ENCODE assay signal across 21 cellular contexts in the genomic region with DNA sequence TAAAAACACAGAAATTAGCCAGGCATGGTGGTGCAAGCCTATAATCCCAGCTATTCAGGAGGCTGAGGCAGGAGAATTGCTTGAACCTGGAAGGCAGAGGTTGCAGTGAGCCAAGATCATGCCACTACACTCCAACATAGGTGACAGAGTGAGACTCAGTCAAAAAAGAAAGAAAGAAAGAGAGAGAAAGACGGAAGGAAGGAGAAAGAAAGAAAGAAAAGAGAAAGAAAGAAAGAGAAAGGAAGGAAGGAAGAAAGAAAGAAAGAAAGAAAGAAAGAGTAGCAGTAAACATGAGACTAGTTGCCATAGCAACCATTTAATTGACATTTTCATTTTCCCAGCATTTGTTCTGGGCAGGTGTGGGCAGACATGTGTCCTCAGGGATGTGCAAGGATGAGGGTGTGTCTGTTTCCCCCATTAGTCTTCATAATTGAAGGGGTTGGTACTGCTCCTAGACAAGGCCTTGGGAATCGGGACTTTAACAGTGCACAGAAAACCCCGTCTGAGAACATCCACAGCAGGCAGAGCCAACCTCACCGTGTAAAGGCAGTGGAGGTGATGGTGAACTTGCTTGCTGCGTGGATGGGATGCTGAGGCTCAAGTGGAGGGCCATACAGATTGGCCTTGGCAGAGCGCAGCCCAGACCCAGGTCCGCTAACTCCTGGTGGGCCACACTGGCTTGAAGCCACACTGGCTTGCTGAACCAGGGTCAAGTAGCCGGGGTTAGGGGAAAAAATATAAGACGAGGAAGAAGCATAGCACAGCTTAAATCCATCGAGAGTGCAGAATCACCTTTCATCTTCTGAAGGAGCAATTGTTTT. TPM values are rescaled to one million over a fixed set of nuclear protein-coding genes. Genes with fewer than 3 reads are reported as not detected.
A peak's percentile ranks its signal among the peaks of the same experiment; 100 is the strongest.
DNase-seq lines count a peak whose midpoint lies in the region; ATAC-seq, FAIRE-seq and TF ChIP-seq lines count a peak whose summit lies in the region.
"Had no signal": no experiment of that assay in that cellular context is flagged by ENCODE, and none has a peak within 500 bp of the region (broad histone marks: within the 10 kb centered on the region; RNA-seq: fewer than 3 reads in every experiment).

No MANE protein-coding gene starts in this region.

- FAIRE-seq in HepG2 (lab: Jason Lieb, UNC): no peak
- no peak for FAIRE-seq in GM12892 (lab: Jason Lieb, UNC)
- no peak for FAIRE-seq in frontal cortex (lab: Jason Lieb, UNC)
- FAIRE-seq: endometrium, TTC549 had no signal

- no peak overlapping the region for H3K4me3 Mint-ChIP-seq in WTC11
- H3K4me3 Mint-ChIP-seq: activated CD4-positive, alpha-beta T cell treated with anti-CD3 and anti-CD28 coated beads for 36 hours; activated naive CD8-positive, alpha-beta T cell; activated T-helper 17 cell treated with anti-CD3 and anti-CD28 coated beads, Interleukin-2, amount 50 U/mL, for 72 hours; natural killer cell had no signal

- H3K4me3 ChIP-seq in HepG2 (replicated peaks in 1 of 3; ENCODE audit: insufficient read depth in 1 of 3, low read depth in 2 of 3, low read length in 3 of 3): no peak overlapping the region
- no peak overlapping the region for H3K4me3 ChIP-seq in right lobe of liver
- no peak overlapping the region for H3K4me3 ChIP-seq in mesenchymal stem cell (ENCODE audit: insufficient read depth in 1 of 2, low read depth in 1 of 2, low read length in 2 of 2)
- H3K4me3 ChIP-seq: BLaER1, colonic mucosa had no signal

- TF ChIP-seq EP300 in HepG2 (IDR thresholded peaks at IDR 0.05; ENCODE audit: low read depth in 2 of 2, low read length in 2 of 2) (no peak), HepG2 (CRISPR knock-in tag; IDR thresholded peaks at IDR 0.05; ENCODE audit: borderline replicate concordance) (no peak)

- DNase-seq in HepG2 (ENCODE audit: low spot score): no peak
- DNase-seq in right lobe of liver: no peak
- DNase-seq in WTC11 (ENCODE audit: low spot score): no peak
- no peak for DNase-seq in mesenchymal stem cell
- DNase-seq in NCI-H345 (lab: John Stamatoyannopoulos, UW): no peak
- no peak for DNase-seq in GM12892 (ENCODE audit: insufficient read length)
- DNase-seq in SHP77 treated with DMSO at 0.1 percent for 48 hours (lab: John Stamatoyannopoulos, UW): no peak
- no peak for DNase-seq in frontal cortex (ENCODE audit: low spot score in 2 of 2)
- DNase-seq: activated CD4-positive, alpha-beta T cell treated with anti-CD3 and anti-CD28 coated beads for 36 hours; Calu3; colonic mucosa; HCEC 1CT; natural killer cell; NCI-H146; NCI-H510A treated with DMSO at 0.1 percent for 48 hours; stimulated activated CD4-positive, alpha-beta T cell treated with anti-CD3 and anti-CD28 coated beads, Interleukin-4, amount 100 ng/mL, for 4 hours had no signal

- H3K4ac ChIP-seq in mesenchymal stem cell (ENCODE audit: low read depth in 1 of 2, low read length in 2 of 2): no peak overlapping the region

- no peak overlapping the region for H3K23ac ChIP-seq in mesenchymal stem cell (ENCODE audit: low read length in 2 of 2)

- ATAC-seq in HepG2 (no peak), right lobe of liver (no peak), WTC11 (no peak; the same call in 1 of the 2 replicates)
- ATAC-seq: activated CD4-positive, alpha-beta T cell treated with anti-CD3 and anti-CD28 coated beads for 36 hours; activated T-helper 17 cell treated with anti-CD3 and anti-CD28 coated beads, Interleukin-2, amount 50 U/mL, for 72 hours; natural killer cell had no signal

- no peaks in the 10 kb centered on the region for H3K9me3 Mint-ChIP-seq in WTC11
- H3K9me3 Mint-ChIP-seq: activated T-helper 17 cell treated with anti-CD3 and anti-CD28 coated beads, Interleukin-2, amount 50 U/mL, for 72 hours; natural killer cell had no signal

- H3K79me2 ChIP-seq in HepG2 (ENCODE audit: insufficient read depth, low read length): no peaks in the 10 kb centered on the region

- H3K27ac ChIP-seq in HepG2 (ENCODE audit: extremely low read length, insufficient read depth, low read length): no peak overlapping the region
- H3K27ac ChIP-seq in right lobe of liver: no peak overlapping the region
- peak overlapping the region; percentile 41 for H3K27ac ChIP-seq in mesenchymal stem cell (ENCODE audit: low read length, poor library complexity, severe bottlenecking)
- H3K27ac ChIP-seq: BLaER1, colonic mucosa had no signal

- H3K18ac ChIP-seq in mesenchymal stem cell (ENCODE audit: low read depth in 1 of 2, low read length in 2 of 2): no peak overlapping the region

- H3K4me1 Mint-ChIP-seq in WTC11: peaks cover 40% of the 10 kb centered on the region
- H3K4me1 Mint-ChIP-seq: activated CD4-positive, alpha-beta T cell treated with anti-CD3 and anti-CD28 coated beads for 36 hours; activated T-helper 17 cell treated with anti-CD3 and anti-CD28 coated beads, Interleukin-2, amount 50 U/mL, for 72 hours; natural killer cell had no signal

- CTCF ChIA-PET in HepG2 (lab: Yijun Ruan, JAX; ENCODE audit: low intra/inter-chr PET ratio, low total read pairs): no interaction called here
- CTCF ChIA-PET in WTC11 (lab: Charles Lee): interaction anchor here (1.2 to 1.5 kb wide), 2 partner anchors 26 to 61 kb away, joined by 4 to 7 read pairs; no protein-coding TSS in a partner anchor

- H3K4me1 ChIP-seq in HepG2 (ENCODE audit: insufficient read depth, low read length) (peaks cover 50% of the 10 kb centered on the region), right lobe of liver (peaks cover 0 to 10% (median 2%) of the 10 kb centered on the region in 4 donors), mesenchymal stem cell (ENCODE audit: control insufficient read depth, insufficient read depth, low read depth, low read length) (peaks cover 25% of the 10 kb centered on the region)
- H3K4me1 ChIP-seq: BLaER1, colonic mucosa had no signal

- no peak overlapping the region for H2BK5ac ChIP-seq in mesenchymal stem cell (ENCODE audit: low read depth, low read length, poor library complexity, severe bottlenecking)

- POLR2A ChIA-PET in HepG2 (lab: Yijun Ruan, JAX): no interaction called here
- POLR2A ChIA-PET in WTC11 (lab: Charles Lee): no interaction called here

- no peaks in the 10 kb centered on the region; the same call in 1 of the 2 replicates for H3K27me3 Mint-ChIP-seq in WTC11 (ENCODE audit: low read depth)
- H3K27me3 Mint-ChIP-seq: activated naive CD8-positive, alpha-beta T cell had no signal

- H3K27ac Mint-ChIP-seq in WTC11: peak overlapping the region; percentile 78; the same call in 1 of the 2 replicates
- H3K27ac Mint-ChIP-seq: activated CD4-positive, alpha-beta T cell treated with anti-CD3 and anti-CD28 coated beads for 36 hours; activated naive CD8-positive, alpha-beta T cell; activated T-helper 17 cell treated with anti-CD3 and anti-CD28 coated beads, Interleukin-2, amount 50 U/mL, for 72 hours; natural killer cell had no signal

- H4K91ac ChIP-seq in mesenchymal stem cell (ENCODE audit: low read length): no peak overlapping the region

- no peak for TF ChIP-seq CTCF in HepG2 (CRISPR knock-in tag; IDR thresholded peaks at IDR 0.05)
- no peak for TF ChIP-seq CTCF in right lobe of liver (IDR thresholded peaks at IDR 0.05)
- no peak for TF ChIP-seq CTCF in WTC11 (IDR thresholded peaks at IDR 0.05)

- H2AFZ ChIP-seq in HepG2 (ENCODE audit: low read length): no peak overlapping the region
- no peak overlapping the region for H2AFZ ChIP-seq in mesenchymal stem cell (ENCODE audit: low read depth, low read length)

- H3K14ac ChIP-seq in mesenchymal stem cell (ENCODE audit: low read length in 2 of 2): no peak overlapping the region

- H3K36me3 ChIP-seq in HepG2 (replicated peaks in 1 of 2; ENCODE audit: control insufficient read depth in 1 of 2, insufficient read depth in 2 of 2, low read length in 2 of 2): no peaks in the 10 kb centered on the region
- H3K36me3 ChIP-seq in right lobe of liver: no peaks in the 10 kb centered on the region
- no peaks in the 10 kb centered on the region for H3K36me3 ChIP-seq in mesenchymal stem cell (ENCODE audit: control insufficient read depth in 1 of 2, insufficient read depth in 2 of 2, low read depth in 1 of 2, low read length in 2 of 2)
- H3K36me3 ChIP-seq: BLaER1, colonic mucosa had no signal

- TF ChIP-seq RAD21 in HepG2 (CRISPR knock-in tag; IDR thresholded peaks at IDR 0.05): no peak

- H3K9me3 ChIP-seq in HepG2 (ENCODE audit: low read length) (no peaks in the 10 kb centered on the region), right lobe of liver (no peaks in the 10 kb centered on the region), mesenchymal stem cell (ENCODE audit: control insufficient read depth, low read length) (no peaks in the 10 kb centered on the region)
- H3K9me3 ChIP-seq: BLaER1, colonic mucosa had no signal

- no peak overlapping the region for H3K4me2 ChIP-seq in HepG2 (ENCODE audit: low read depth, low read length)
- no peak overlapping the region for H3K4me2 ChIP-seq in mesenchymal stem cell (ENCODE audit: low read length, poor library complexity, severe bottlenecking)
- H3K4me2 ChIP-seq: BLaER1 had no signal

- H3K79me1 ChIP-seq in mesenchymal stem cell (replicated peaks; ENCODE audit: low read length, poor library complexity, severe bottlenecking): peaks cover 8% of the 10 kb centered on the region

- H3K27me3 ChIP-seq in HepG2 (ENCODE audit: control insufficient read depth in 1 of 2, insufficient read depth in 2 of 2, low read length in 2 of 2): no peaks in the 10 kb centered on the region
- H3K27me3 ChIP-seq in right lobe of liver: no peaks in the 10 kb centered on the region
- H3K27me3 ChIP-seq in mesenchymal stem cell (ENCODE audit: control insufficient read depth in 1 of 2, insufficient read depth in 1 of 2, low read length in 2 of 2): peaks cover 0 to 6% of the 10 kb centered on the region in 2 experiments
- H3K27me3 ChIP-seq: BLaER1, colonic mucosa had no signal

- BruUV-seq in HepG2 (replicated peaks; lab: Mats Ljungman, UMichigan): no TSS peak

- H2AK5ac ChIP-seq in mesenchymal stem cell (ENCODE audit: low read length, severe bottlenecking): peak overlapping the region; percentile 88

- TF ChIP-seq POLR2A in HepG2 (IDR thresholded peaks at IDR 0.05; ENCODE audit: insufficient read depth in 1 of 2, low read depth in 2 of 2, low read length in 2 of 2) (no peak), right lobe of liver (IDR thresholded peaks at IDR 0.05) (no peak), GM12892 (IDR thresholded peaks at IDR 0.05; ENCODE audit: low read depth, low read length) (no peak)

- H4K8ac ChIP-seq in mesenchymal stem cell (ENCODE audit: low read length): no peak overlapping the region

- no peak overlapping the region for H2BK120ac ChIP-seq in mesenchymal stem cell (ENCODE audit: low read depth, low read length)

- WGBS in HepG2 (ENCODE audit: low lambda C conversion rate): 84% methylated on average over 10 of the region's 10 CpGs
- 82% methylated on average over 6 of the region's 10 CpGs for WGBS in right lobe of liver (ENCODE audit: insufficient coverage, low coverage, low lambda C conversion rate, missing lambda C conversion rate)
- WGBS in mesenchymal stem cell: 94% methylated on average over 10 of the region's 10 CpGs

- intact Hi-C loops in HepG2 (cut with micrococcal nuclease; ENCODE audit: unreplicated experiment): loop anchor here (1.0 kb wide), 1 partner anchor 11 kb away; no protein-coding TSS in a partner anchor
- intact Hi-C loops in right lobe of liver (cut with DNase I): no loop called here

- H4K20me1 ChIP-seq in HepG2 (ENCODE audit: insufficient read depth, low read length): no peaks in the 10 kb centered on the region
- H4K20me1 ChIP-seq: BLaER1 had no signal

- H3K9ac ChIP-seq in HepG2 (ENCODE audit: insufficient read depth, low read depth, low read length) (no peak overlapping the region), mesenchymal stem cell (ENCODE audit: low read length) (no peak overlapping the region)
- H3K9ac ChIP-seq: BLaER1 had no signal

- in situ Hi-C loops in HepG2 (cut with HindIII; ENCODE audit: extremely low pct_ligation_motif_present, low pct_unique_long_range_greater_than_20kb): no loop called here

- H2BK12ac ChIP-seq in mesenchymal stem cell (ENCODE audit: low read length in 2 of 2): no peak overlapping the region

- no peaks in the 10 kb centered on the region for H3K36me3 Mint-ChIP-seq in WTC11
- H3K36me3 Mint-ChIP-seq: activated naive CD8-positive, alpha-beta T cell; natural killer cell had no signal

- no peak overlapping the region for H2BK15ac ChIP-seq in mesenchymal stem cell (ENCODE audit: low read depth, poor library complexity, severe bottlenecking)

RNA-seq across cellular contexts. Expression of a gene that starts 35.2 kb away (rescaled TPM):
- total RNA-seq in HepG2 (2016; rRNA removed; fragmentation: Illumina TruSeq; extraction: Trizol): 30.0 and 45.3 TPM in 2 replicates
- total RNA-seq in HepG2 (2016; cell fraction: cytosol; rRNA removed; fragmentation: Illumina TruSeq; extraction: Trizol; ENCODE audit: low read depth): 11.2 and 13.3 TPM in 2 replicates
- 26.2 and 45.1 TPM in 2 replicates for total RNA-seq in HepG2 (2016; cell fraction: insoluble cytoplasmic fraction; rRNA removed; fragmentation: Illumina TruSeq; extraction: Trizol)
- total RNA-seq in HepG2 (2016; cell fraction: membrane; rRNA removed; fragmentation: Illumina TruSeq; extraction: Trizol): 23.6 and 24.3 TPM in 2 replicates
- total RNA-seq in HepG2 (2016; cell fraction: nucleus; rRNA removed; fragmentation: Illumina TruSeq; extraction: Trizol): 39.1 and 45.8 TPM in 2 replicates
- 42.1 and 70.6 TPM in 2 replicates for polyA plus RNA-seq in HepG2 (2011; rRNA removed)
- polyA plus RNA-seq in HepG2 (2011; cell fraction: cytosol; rRNA removed): 43.4 and 59.0 TPM in 2 replicates
- polyA plus RNA-seq in HepG2 (2011; cell fraction: nucleus; rRNA removed): 225 and 236 TPM in 2 replicates
- polyA plus RNA-seq in HepG2 (2012): 21.3 and 43.4 TPM in 2 replicates
- polyA plus RNA-seq in HepG2 (2016; cell fraction: cytosol; fragmentation: Illumina TruSeq; extraction: Trizol; ENCODE audit: low read depth): 14.4 and 14.6 TPM in 2 replicates
- 20.2 and 24.5 TPM in 2 replicates for polyA plus RNA-seq in HepG2 (2016; cell fraction: insoluble cytoplasmic fraction; fragmentation: Illumina TruSeq; extraction: Trizol; ENCODE audit: low read depth)
- polyA plus RNA-seq in HepG2 (2016; cell fraction: membrane; fragmentation: Illumina TruSeq; extraction: Trizol; ENCODE audit: low read depth): 13.8 and 19.9 TPM in 2 replicates
- polyA plus RNA-seq in HepG2 (2016; cell fraction: nucleus; fragmentation: Illumina TruSeq; extraction: Trizol; ENCODE audit: insufficient read depth, low read depth): 79.4 and 80.8 TPM in 2 replicates
- 132 and 141 TPM in 2 replicates for polyA minus RNA-seq in HepG2 (2011; rRNA and poly(A)+ RNA removed; ENCODE audit: low replicate concordance)
- polyA minus RNA-seq in HepG2 (2011; cell fraction: cytosol; rRNA and poly(A)+ RNA removed): 31.9 and 33.7 TPM in 2 replicates
- 94.9 and 117 TPM in 2 replicates for polyA minus RNA-seq in HepG2 (2011; cell fraction: nucleus; rRNA and poly(A)+ RNA removed)
- total RNA-seq in right lobe of liver: 10 to 100 TPM; 20.3 to 88.9 (median 46.4) TPM
- 9.2 to 11.6 TPM (median 10.0 TPM) in 3 replicates for total RNA-seq in WTC11 (2021)
- 28.1 TPM for polyA plus RNA-seq in mesenchymal stem cell (2013, experiment 1 of 2)
- polyA plus RNA-seq in mesenchymal stem cell (2013, experiment 2 of 2): 25.8 TPM
- polyA plus RNA-seq in GM12892 (2012; ENCODE audit: missing spikeins): 0.38 TPM
- 46.1 TPM for total RNA-seq in frontal cortex
